Comparison of ENCODE assay signal across 1 cellular context in the genomic region with DNA sequence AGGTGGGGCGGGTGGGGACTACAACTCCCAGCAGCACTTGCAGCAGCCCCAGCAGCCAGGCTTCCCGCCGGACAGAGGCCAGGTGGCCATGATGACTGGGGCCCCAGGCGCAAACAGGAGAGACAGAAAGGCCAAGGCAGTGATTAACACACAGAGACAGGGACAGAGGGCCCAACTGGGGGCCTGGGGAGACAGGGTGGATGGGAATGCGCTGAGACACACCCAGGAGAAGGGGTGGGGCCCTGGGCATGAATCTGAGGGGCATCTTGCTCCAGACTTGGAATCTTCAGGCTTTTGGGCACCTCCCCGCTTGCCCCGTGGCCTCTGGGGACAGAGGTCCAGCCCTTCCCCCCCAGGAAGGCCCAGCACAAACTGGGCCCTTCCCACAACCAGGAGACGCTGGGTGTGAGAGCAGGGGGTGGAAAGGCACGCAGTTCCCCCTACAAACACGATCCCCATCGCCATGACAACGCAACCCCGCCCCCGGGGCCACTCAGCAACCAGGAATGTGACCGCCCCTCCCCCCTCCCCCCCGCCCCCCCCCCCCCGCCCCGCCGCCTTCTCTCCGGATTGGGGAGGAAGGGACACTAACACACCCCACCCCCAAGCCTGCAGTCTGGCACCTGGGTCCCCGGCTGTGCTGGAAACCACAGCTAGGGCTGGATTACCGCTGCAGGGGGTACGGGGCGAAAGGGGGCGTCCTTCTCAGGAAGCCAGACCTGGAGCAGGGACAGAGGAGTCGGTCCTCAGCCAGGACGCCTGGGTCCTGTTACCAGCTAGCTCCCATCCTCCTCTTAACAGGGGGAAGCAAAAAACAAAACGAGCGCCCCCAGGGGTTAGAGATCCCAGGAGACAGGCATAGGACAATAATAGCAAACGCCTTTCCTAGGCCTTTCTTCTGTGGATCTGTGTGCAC.
TF ChIP-seq lines count a peak whose summit lies in the region.

No MANE protein-coding gene starts in this region.

TF ChIP-seq in HEK293, 187 proteins besides CTCF, POLR2A, EP300 and RAD21 (continued from another document and continues in another):
- TF ChIP-seq, protein P1, sequence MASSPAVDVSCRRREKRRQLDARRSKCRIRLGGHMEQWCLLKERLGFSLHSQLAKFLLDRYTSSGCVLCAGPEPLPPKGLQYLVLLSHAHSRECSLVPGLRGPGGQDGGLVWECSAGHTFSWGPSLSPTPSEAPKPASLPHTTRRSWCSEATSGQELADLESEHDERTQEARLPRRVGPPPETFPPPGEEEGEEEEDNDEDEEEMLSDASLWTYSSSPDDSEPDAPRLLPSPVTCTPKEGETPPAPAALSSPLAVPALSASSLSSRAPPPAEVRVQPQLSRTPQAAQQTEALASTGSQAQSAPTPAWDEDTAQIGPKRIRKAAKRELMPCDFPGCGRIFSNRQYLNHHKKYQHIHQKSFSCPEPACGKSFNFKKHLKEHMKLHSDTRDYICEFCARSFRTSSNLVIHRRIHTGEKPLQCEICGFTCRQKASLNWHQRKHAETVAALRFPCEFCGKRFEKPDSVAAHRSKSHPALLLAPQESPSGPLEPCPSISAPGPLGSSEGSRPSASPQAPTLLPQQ (tag by site-specific recombination; IDR thresholded peaks at IDR 0.05) = peak; percentile 70
- no peak for TF ChIP-seq ZNF654 (tag by site-specific recombination; IDR thresholded peaks at IDR 0.05; ENCODE audit: low read depth)
- TF ChIP-seq, protein P2, sequence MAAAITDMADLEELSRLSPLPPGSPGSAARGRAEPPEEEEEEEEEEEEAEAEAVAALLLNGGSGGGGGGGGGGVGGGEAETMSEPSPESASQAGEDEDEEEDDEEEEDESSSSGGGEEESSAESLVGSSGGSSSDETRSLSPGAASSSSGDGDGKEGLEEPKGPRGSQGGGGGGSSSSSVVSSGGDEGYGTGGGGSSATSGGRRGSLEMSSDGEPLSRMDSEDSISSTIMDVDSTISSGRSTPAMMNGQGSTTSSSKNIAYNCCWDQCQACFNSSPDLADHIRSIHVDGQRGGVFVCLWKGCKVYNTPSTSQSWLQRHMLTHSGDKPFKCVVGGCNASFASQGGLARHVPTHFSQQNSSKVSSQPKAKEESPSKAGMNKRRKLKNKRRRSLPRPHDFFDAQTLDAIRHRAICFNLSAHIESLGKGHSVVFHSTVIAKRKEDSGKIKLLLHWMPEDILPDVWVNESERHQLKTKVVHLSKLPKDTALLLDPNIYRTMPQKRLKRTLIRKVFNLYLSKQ (tag by site-specific recombination; IDR thresholded peaks at IDR 0.05; ENCODE audit: borderline replicate concordance) = no peak
- no peak for TF ChIP-seq ZNF837 (tag by site-specific recombination; IDR thresholded peaks at IDR 0.05)
- no peak for TF ChIP-seq ZNF2 (tag by site-specific recombination; IDR thresholded peaks at IDR 0.05)
- no peak for TF ChIP-seq ZNF211 (tag by site-specific recombination; IDR thresholded peaks at IDR 0.05; ENCODE audit: low read depth)
- TF ChIP-seq SCRT2 (tag by site-specific recombination; IDR thresholded peaks at IDR 0.05) = no peak
- TF ChIP-seq ZNF560 (tag by site-specific recombination; IDR thresholded peaks at IDR 0.05; ENCODE audit: borderline replicate concordance) = no peak
- TF ChIP-seq ZNF324 (tag by site-specific recombination; IDR thresholded peaks at IDR 0.05) = no peak; the same call in 1 of the 2 replicates
- no peak for TF ChIP-seq SALL2 (tag by site-specific recombination; IDR thresholded peaks at IDR 0.05; ENCODE audit: borderline replicate concordance)
- TF ChIP-seq ZNF658 (tag by site-specific recombination; IDR thresholded peaks at IDR 0.05) = no peak
- peak; percentile 88; the same call in 1 of the 2 replicates for TF ChIP-seq ZNF423 (tag by site-specific recombination; IDR thresholded peaks at IDR 0.05)
- no peak for TF ChIP-seq ZNF501 (tag by site-specific recombination; IDR thresholded peaks at IDR 0.05)
- no peak; the same call in 1 of the 2 replicates for TF ChIP-seq ZNF768 (tag by site-specific recombination; IDR thresholded peaks at IDR 0.05)
- TF ChIP-seq ZBTB49 (tag by site-specific recombination; IDR thresholded peaks at IDR 0.05; ENCODE audit: low read depth) = no peak
- no peak for TF ChIP-seq ZNF558 (tag by site-specific recombination; IDR thresholded peaks at IDR 0.05)
- TF ChIP-seq ZBTB17 (tag by site-specific recombination; IDR thresholded peaks at IDR 0.05) = peak; percentile 84; the same call in 1 of the 2 replicates
- no peak for TF ChIP-seq ZNF488 (tag by site-specific recombination; IDR thresholded peaks at IDR 0.05)
- TF ChIP-seq, protein P3, sequence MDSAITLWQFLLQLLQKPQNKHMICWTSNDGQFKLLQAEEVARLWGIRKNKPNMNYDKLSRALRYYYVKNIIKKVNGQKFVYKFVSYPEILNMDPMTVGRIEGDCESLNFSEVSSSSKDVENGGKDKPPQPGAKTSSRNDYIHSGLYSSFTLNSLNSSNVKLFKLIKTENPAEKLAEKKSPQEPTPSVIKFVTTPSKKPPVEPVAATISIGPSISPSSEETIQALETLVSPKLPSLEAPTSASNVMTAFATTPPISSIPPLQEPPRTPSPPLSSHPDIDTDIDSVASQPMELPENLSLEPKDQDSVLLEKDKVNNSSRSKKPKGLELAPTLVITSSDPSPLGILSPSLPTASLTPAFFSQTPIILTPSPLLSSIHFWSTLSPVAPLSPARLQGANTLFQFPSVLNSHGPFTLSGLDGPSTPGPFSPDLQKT (IDR thresholded peaks at IDR 0.05; ENCODE audit: borderline replicate concordance, low read depth, low read length) = no peak
- TF ChIP-seq ZNF639 (tag by site-specific recombination; IDR thresholded peaks at IDR 0.05) = no peak
- TF ChIP-seq ZNF600 (tag by site-specific recombination; IDR thresholded peaks at IDR 0.05) = peak; percentile 63
- no peak for TF ChIP-seq ZNF274 (IDR thresholded peaks at IDR 0.05; ENCODE audit: low read length)
- no peak for TF ChIP-seq ZNF274 (tag by site-specific recombination; IDR thresholded peaks at IDR 0.05; ENCODE audit: borderline replicate concordance)
- TF ChIP-seq ZNF521 (tag by site-specific recombination; IDR thresholded peaks at IDR 0.05) = no peak
- TF ChIP-seq, protein P4, sequence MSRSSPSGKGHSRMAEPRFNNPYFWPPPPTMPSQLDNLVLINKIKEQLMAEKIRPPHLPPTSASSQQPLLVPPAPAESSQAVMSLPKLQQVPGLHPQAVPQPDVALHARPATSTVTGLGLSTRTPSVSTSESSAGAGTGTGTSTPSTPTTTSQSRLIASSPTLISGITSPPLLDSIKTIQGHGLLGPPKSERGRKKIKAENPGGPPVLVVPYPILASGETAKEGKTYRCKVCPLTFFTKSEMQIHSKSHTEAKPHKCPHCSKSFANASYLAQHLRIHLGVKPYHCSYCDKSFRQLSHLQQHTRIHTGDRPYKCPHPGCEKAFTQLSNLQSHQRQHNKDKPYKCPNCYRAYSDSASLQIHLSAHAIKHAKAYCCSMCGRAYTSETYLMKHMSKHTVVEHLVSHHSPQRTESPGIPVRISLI (tag by site-specific recombination; IDR thresholded peaks at IDR 0.05) = no peak
- no peak for TF ChIP-seq ZNF112 (tag by site-specific recombination; IDR thresholded peaks at IDR 0.05)
- TF ChIP-seq, protein P5, sequence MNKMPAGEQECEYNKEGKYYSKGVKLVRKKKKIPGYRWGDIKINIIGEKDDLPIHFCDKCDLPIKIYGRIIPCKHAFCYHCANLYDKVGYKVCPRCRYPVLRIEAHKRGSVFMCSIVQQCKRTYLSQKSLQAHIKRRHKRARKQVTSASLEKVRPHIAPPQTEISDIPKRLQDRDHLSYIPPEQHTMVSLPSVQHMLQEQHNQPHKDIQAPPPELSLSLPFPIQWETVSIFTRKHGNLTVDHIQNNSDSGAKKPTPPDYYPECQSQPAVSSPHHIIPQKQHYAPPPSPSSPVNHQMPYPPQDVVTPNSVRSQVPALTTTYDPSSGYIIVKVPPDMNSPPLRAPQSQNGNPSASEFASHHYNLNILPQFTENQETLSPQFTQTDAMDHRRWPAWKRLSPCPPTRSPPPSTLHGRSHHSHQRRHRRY (tag by site-specific recombination; IDR thresholded peaks at IDR 0.05) = no peak; the same call in 1 of the 2 replicates
- TF ChIP-seq ZNF16 (tag by site-specific recombination; IDR thresholded peaks at IDR 0.05; ENCODE audit: low read depth) = no peak
- TF ChIP-seq ZNF785 (tag by site-specific recombination; IDR thresholded peaks at IDR 0.05) = no peak
- TF ChIP-seq ZBTB48 (tag by site-specific recombination; IDR thresholded peaks at IDR 0.05) = peak; percentile 15; the same call in 1 of the 2 replicates
- TF ChIP-seq ZNF391 (tag by site-specific recombination; IDR thresholded peaks at IDR 0.05; ENCODE audit: borderline replicate concordance, low read depth) = peak; percentile 12; the same call in 1 of the 2 replicates
- TF ChIP-seq, protein P6, sequence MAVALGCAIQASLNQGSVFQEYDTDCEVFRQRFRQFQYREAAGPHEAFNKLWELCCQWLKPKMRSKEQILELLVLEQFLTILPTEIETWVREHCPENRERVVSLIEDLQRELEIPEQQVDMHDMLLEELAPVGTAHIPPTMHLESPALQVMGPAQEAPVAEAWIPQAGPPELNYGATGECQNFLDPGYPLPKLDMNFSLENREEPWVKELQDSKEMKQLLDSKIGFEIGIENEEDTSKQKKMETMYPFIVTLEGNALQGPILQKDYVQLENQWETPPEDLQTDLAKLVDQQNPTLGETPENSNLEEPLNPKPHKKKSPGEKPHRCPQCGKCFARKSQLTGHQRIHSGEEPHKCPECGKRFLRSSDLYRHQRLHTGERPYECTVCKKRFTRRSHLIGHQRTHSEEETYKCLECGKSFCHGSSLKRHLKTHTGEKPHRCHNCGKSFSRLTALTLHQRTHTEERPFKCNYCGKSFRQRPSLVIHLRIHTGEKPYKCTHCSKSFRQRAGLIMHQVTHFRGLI (tag by site-specific recombination; IDR thresholded peaks at IDR 0.05) = no peak
- no peak for TF ChIP-seq ZNF777 (tag by site-specific recombination; IDR thresholded peaks at IDR 0.05; ENCODE audit: borderline replicate concordance)
- TF ChIP-seq YY1 (tag by site-specific recombination; IDR thresholded peaks at IDR 0.05) = peak; percentile 81
- TF ChIP-seq PRDM10 (tag by site-specific recombination; IDR thresholded peaks at IDR 0.05) = peak; percentile 63
- TF ChIP-seq ZNF157 (tag by site-specific recombination; IDR thresholded peaks at IDR 0.05) = no peak
- no peak for TF ChIP-seq ZNF791 (tag by site-specific recombination; IDR thresholded peaks at IDR 0.05)
- TF ChIP-seq MYNN (tag by site-specific recombination; IDR thresholded peaks at IDR 0.05; ENCODE audit: borderline replicate concordance) = no peak
